In genomic region chr19:38551450-38551813, GRCh38 we compare ENCODE assay signal across 11 cellular contexts.
A peak's percentile ranks its signal among the peaks of the same experiment; 100 is the strongest.
DNase-seq lines count a peak whose midpoint lies in the region; ATAC-seq and TF ChIP-seq lines count a peak whose summit lies in the region.
"Had no signal": no experiment of that assay in that cellular context is flagged by ENCODE, and none has a peak within 500 bp of the region (broad histone marks: within the 10 kb centered on the region; RNA-seq: fewer than 3 reads in every experiment).

No MANE protein-coding gene starts in this region.

- no peak overlapping the region for H3K27ac ChIP-seq in stomach
- H3K27ac ChIP-seq: right atrium auricular region had no signal

- peaks cover 4% of the 10 kb centered on the region for H3K36me3 Mint-ChIP-seq in activated T-helper 1 cell treated with anti-CD3 and anti-CD28 coated beads, Interleukin-12 subunit alpha, Interleukin-12 subunit beta, Interleukin-2, Interleukin-4 antibody, amounts not matched to agents 30 ng/mL and 10 ng/mL and 1 ng/mL, durations not matched to agents 14 hours and 24 hours and 36 hours (ENCODE audit: low read depth)
- no peaks in the 10 kb centered on the region for H3K36me3 Mint-ChIP-seq in CD14-positive monocyte

- no peaks in the 10 kb centered on the region for H3K9me3 ChIP-seq in stomach
- H3K9me3 ChIP-seq: right atrium auricular region had no signal

- no peak for TF ChIP-seq EP300 in stomach (IDR thresholded peaks at IDR 0.05)

- peak; percentile 53 for ATAC-seq in HG02973 (IDR thresholded peaks at IDR 0.05; ENCODE audit: unreplicated experiment)

- no peaks in the 10 kb centered on the region for H3K27me3 Mint-ChIP-seq in activated T-helper 1 cell treated with anti-CD3 and anti-CD28 coated beads, Interleukin-12 subunit alpha, Interleukin-12 subunit beta, Interleukin-2, Interleukin-4 antibody, amounts not matched to agents 30 ng/mL and 10 ng/mL and 1 ng/mL, durations not matched to agents 14 hours and 24 hours and 36 hours (ENCODE audit: insufficient read depth)
- H3K27me3 Mint-ChIP-seq in CD14-positive monocyte (ENCODE audit: low read depth in 3 of 3) = peaks cover 12 to 15% (median 12%) of the 10 kb centered on the region in 3 donors

- H3K36me3 ChIP-seq in stomach = no peaks in the 10 kb centered on the region
- H3K36me3 ChIP-seq: right atrium auricular region had no signal

- peaks cover 23% of the 10 kb centered on the region for H3K4me1 Mint-ChIP-seq in activated T-helper 1 cell treated with anti-CD3 and anti-CD28 coated beads, Interleukin-12 subunit alpha, Interleukin-12 subunit beta, Interleukin-2, Interleukin-4 antibody, amounts not matched to agents 30 ng/mL and 10 ng/mL and 1 ng/mL, durations not matched to agents 14 hours and 24 hours and 36 hours (ENCODE audit: low read depth)
- peaks cover 10% of the 10 kb centered on the region for H3K4me1 Mint-ChIP-seq in CD14-positive monocyte

- H3K4me3 ChIP-seq in stomach = no peak overlapping the region
- H3K4me3 ChIP-seq: right atrium auricular region had no signal

- TF ChIP-seq CTCF in CD14-positive monocyte (IDR thresholded peaks at IDR 0.05) = no peak
- TF ChIP-seq CTCF in stomach (IDR thresholded peaks at IDR 0.05) = no peak

- H3K4me3 Mint-ChIP-seq in activated T-helper 1 cell treated with anti-CD3 and anti-CD28 coated beads, Interleukin-12 subunit alpha, Interleukin-12 subunit beta, Interleukin-2, Interleukin-4 antibody, amounts not matched to agents 30 ng/mL and 10 ng/mL and 1 ng/mL, durations not matched to agents 14 hours and 24 hours and 36 hours = no peak overlapping the region
- no peak overlapping the region for H3K4me3 Mint-ChIP-seq in CD14-positive monocyte

- H3K27me3 ChIP-seq in stomach = peaks cover 0 to 10% (median 0%) of the 10 kb centered on the region in 3 donors
- H3K27me3 ChIP-seq: right atrium auricular region had no signal

- no peak for TF ChIP-seq POLR2A in stomach (IDR thresholded peaks at IDR 0.05)

- intact Hi-C loops in activated T-helper 1 cell treated with anti-CD3 and anti-CD28 coated beads, Interleukin-12 subunit alpha, Interleukin-12 subunit beta, Interleukin-2, Interleukin-4 antibody, amounts not matched to agents 30 ng/mL and 10 ng/mL and 1 ng/mL, durations not matched to agents 14 hours and 24 hours and 36 hours (cut with micrococcal nuclease) = loop anchor here (1.0 to 10.0 kb wide), 2 partner anchors 12 to 303 kb away; no protein-coding TSS in a partner anchor
- intact Hi-C loops in CD14-positive monocyte (cut with micrococcal nuclease) (no loop called here), stomach (cut with DNase I; ENCODE audit: low total_unique reads) (no loop called here)

- DNase-seq in activated T-cell treated with anti-CD3 and anti-CD28 coated beads for 48 hours (ENCODE audit: low read depth) = peak; percentile 63
- no peak for DNase-seq in activated T-cell treated with anti-CD3 and anti-CD28 coated beads, Interleukin-2, amount 50 U/mL, for 1 hour
- no peak for DNase-seq in activated T-helper 1 cell treated with anti-CD3 and anti-CD28 coated beads, Interleukin-12 subunit alpha, Interleukin-12 subunit beta, Interleukin-2, Interleukin-4 antibody, amounts not matched to agents 30 ng/mL and 10 ng/mL and 1 ng/mL, durations not matched to agents 14 hours and 24 hours and 36 hours (ENCODE audit: low spot score)
- DNase-seq in stimulated activated CD8-positive, alpha-beta memory T cell treated with anti-CD3 and anti-CD28 coated beads, Interleukin-7, amount 100 ng/mL, for 24 hours (ENCODE audit: low read depth) = peak; percentile 26
- DNase-seq in CD14-positive monocyte (ENCODE audit: low spot score) = no peak
- DNase-seq in effector CD8-positive, alpha-beta T cell (lab: John Stamatoyannopoulos, UW) = no peak
- DNase-seq in stomach = no peak
- DNase-seq: anterior cingulate cortex, NCI-H345 had no signal

- no peaks in the 10 kb centered on the region for H3K4me1 ChIP-seq in stomach
- H3K4me1 ChIP-seq: right atrium auricular region had no signal

- peak overlapping the region; percentile 59 for H3K27ac Mint-ChIP-seq in activated T-helper 1 cell treated with anti-CD3 and anti-CD28 coated beads, Interleukin-12 subunit alpha, Interleukin-12 subunit beta, Interleukin-2, Interleukin-4 antibody, amounts not matched to agents 30 ng/mL and 10 ng/mL and 1 ng/mL, durations not matched to agents 14 hours and 24 hours and 36 hours
- peak overlapping the region in 3 of 7 donors; percentile 14 to 30 (median 16) for H3K27ac Mint-ChIP-seq in CD14-positive monocyte

- H3K9me3 Mint-ChIP-seq in activated T-helper 1 cell treated with anti-CD3 and anti-CD28 coated beads, Interleukin-12 subunit alpha, Interleukin-12 subunit beta, Interleukin-2, Interleukin-4 antibody, amounts not matched to agents 30 ng/mL and 10 ng/mL and 1 ng/mL, durations not matched to agents 14 hours and 24 hours and 36 hours = no peaks in the 10 kb centered on the region
- no peaks in the 10 kb centered on the region for H3K9me3 Mint-ChIP-seq in CD14-positive monocyte

- WGBS in stomach, 5 donors = 70 to 77% (median 72%) methylated on average over 6 of the region's 6 CpGs

Comparison
In these comparisons a context has a peak if more than half of its experiments do, and no peak if none do; other contexts are left out.
1. DNase-seq: peak in activated T-cell treated with anti-CD3 and anti-CD28 coated beads for 48 hours (single experiment) and stimulated activated CD8-positive, alpha-beta memory T cell treated with anti-CD3 and anti-CD28 coated beads, Interleukin-7, amount 100 ng/mL, for 24 hours (single experiment); none in activated T-cell treated with anti-CD3 and anti-CD28 coated beads, Interleukin-2, amount 50 U/mL, for 1 hour (single experiment), activated T-helper 1 cell treated with anti-CD3 and anti-CD28 coated beads, Interleukin-12 subunit alpha, Interleukin-12 subunit beta, Interleukin-2, Interleukin-4 antibody, amounts not matched to agents 30 ng/mL and 10 ng/mL and 1 ng/mL, durations not matched to agents 14 hours and 24 hours and 36 hours (single experiment), CD14-positive monocyte (single experiment), effector CD8-positive, alpha-beta T cell (single experiment) and stomach (single experiment).